Comparison of ENCODE assay signal across 9 cellular contexts in genomic region chr2:196601430-196602306, GRCh38. TPM values are rescaled to one million over a fixed set of nuclear protein-coding genes. Genes with fewer than 3 reads are reported as not detected.
A peak's percentile ranks its signal among the peaks of the same experiment; 100 is the strongest.
DNase-seq lines count a peak whose midpoint lies in the region; ATAC-seq and TF ChIP-seq lines count a peak whose summit lies in the region.
"Had no signal": no experiment of that assay in that cellular context is flagged by ENCODE, and none has a peak within 500 bp of the region (broad histone marks: within the 10 kb centered on the region; RNA-seq: fewer than 3 reads in every experiment).

No MANE protein-coding gene starts in this region.

- TF ChIP-seq EP300 in esophagus muscularis mucosa (IDR thresholded peaks at IDR 0.05): no peak

- H3K9me3 ChIP-seq in cardiac muscle cell (ENCODE audit: low read depth) (no peaks in the 10 kb centered on the region), tibial artery (no peaks in the 10 kb centered on the region), esophagus muscularis mucosa (no peaks in the 10 kb centered on the region)

- H3K4me1 ChIP-seq in cardiac muscle cell (ENCODE audit: low read depth): no peaks in the 10 kb centered on the region
- H3K4me1 ChIP-seq in tibial artery: peaks cover 0 to 12% (median 7%) of the 10 kb centered on the region in 4 donors
- H3K4me1 ChIP-seq in esophagus muscularis mucosa: no peaks in the 10 kb centered on the region

- TF ChIP-seq POLR2A in esophagus muscularis mucosa (IDR thresholded peaks at IDR 0.05; ENCODE audit: low read depth): no peak

- 61% methylated on average over 12 of the region's 13 CpGs for WGBS in esophagus muscularis mucosa

- TF ChIP-seq CTCF in cardiac muscle cell (IDR thresholded peaks at IDR 0.05; ENCODE audit: low read depth, low read length) (no peak), tibial artery (IDR thresholded peaks at IDR 0.05) (no peak), esophagus muscularis mucosa (IDR thresholded peaks at IDR 0.05) (no peak)

- peak; percentile 100 for ATAC-seq in SK-N-SH treated with all-trans-retinoic acid at 6 μM for 48 hours
- ATAC-seq in HG03280 (IDR thresholded peaks at IDR 0.05; ENCODE audit: unreplicated experiment): no peak
- no peak for ATAC-seq in HG02763 (IDR thresholded peaks at IDR 0.05; ENCODE audit: unreplicated experiment)
- ATAC-seq: stimulated activated naive B cell treated with anti-CD40 and anti-IgM and Interleukin-4, amounts not matched to agents 10 μg/mL and 1 μg/mL and 100 μg/mL, for 72 hours had no signal

- H3K4me3 ChIP-seq in cardiac muscle cell (no peak overlapping the region), tibial artery (no peak overlapping the region), esophagus muscularis mucosa (no peak overlapping the region)

- H3K36me3 ChIP-seq in cardiac muscle cell (no peaks in the 10 kb centered on the region), tibial artery (no peaks in the 10 kb centered on the region), esophagus muscularis mucosa (no peaks in the 10 kb centered on the region)

- H3K27ac ChIP-seq in cardiac muscle cell (peak overlapping the region; percentile 19), tibial artery (peak overlapping the region in 1 of 2 donors; percentile 11), esophagus muscularis mucosa (replicated peaks in 1 of 4) (no peak overlapping the region)

- intact Hi-C loops in tibial artery (cut with DNase I; ENCODE audit: low total_unique reads) (no loop called here), esophagus muscularis mucosa (cut with DNase I) (no loop called here)

- DNase-seq in HK-2 (ENCODE audit: unreplicated experiment) (peak; percentile 75), cardiac muscle cell (ENCODE audit: low read depth in 1 of 2, low spot score in 1 of 2) (peak; percentile 39 to 76), tibial artery (peak; percentile 44 to 78), esophagus muscularis mucosa (ENCODE audit: extremely low spot score) (no peak)
- DNase-seq: NCI-H526; stimulated activated naive B cell treated with anti-CD40 and anti-IgM and Interleukin-4, amounts not matched to agents 10 μg/mL and 1 μg/mL and 100 μg/mL, for 72 hours had no signal

- no peaks in the 10 kb centered on the region for H3K27me3 ChIP-seq in cardiac muscle cell
- no peaks in the 10 kb centered on the region for H3K27me3 ChIP-seq in tibial artery
- H3K27me3 ChIP-seq in esophagus muscularis mucosa: no peaks in the 10 kb centered on the region

TF ChIP-seq in SK-N-SH treated with all-trans-retinoic acid at 6 μM for 48 hours, 23 proteins besides CTCF, POLR2A, EP300 and RAD21:
- TF ChIP-seq ZNF8 (CRISPR knock-in tag; IDR thresholded peaks at IDR 0.05) (no peak), TSHZ2 (CRISPR knock-in tag; IDR thresholded peaks at IDR 0.05) (peak; percentile 65)

RNA-seq across cellular contexts. Expression of gene HECW2, which starts 8.3 kb away (rescaled TPM):
- total RNA-seq in cardiac muscle cell (3.2 TPM in 2 replicates), esophagus muscularis mucosa (1 to 10 TPM; 2.1 to 6.3 (median 4.9) TPM)
- 1.2 and 1.6 TPM in 2 replicates for polyA plus RNA-seq in cardiac muscle cell

RNA-seq across cellular contexts. Expression of gene CCDC150, which starts 37.8 kb away (rescaled TPM):
- total RNA-seq in cardiac muscle cell (2.6 and 8.0 TPM in 2 replicates), esophagus muscularis mucosa (1 to 10 TPM in 2 of 4 donors, under 1 TPM in 2; 0.33 to 1.7 (median 0.91) TPM)
- polyA plus RNA-seq in cardiac muscle cell: 6.1 and 9.9 TPM in 2 replicates
